ENCODE assay signal across 9 cellular contexts in the genomic region with DNA sequence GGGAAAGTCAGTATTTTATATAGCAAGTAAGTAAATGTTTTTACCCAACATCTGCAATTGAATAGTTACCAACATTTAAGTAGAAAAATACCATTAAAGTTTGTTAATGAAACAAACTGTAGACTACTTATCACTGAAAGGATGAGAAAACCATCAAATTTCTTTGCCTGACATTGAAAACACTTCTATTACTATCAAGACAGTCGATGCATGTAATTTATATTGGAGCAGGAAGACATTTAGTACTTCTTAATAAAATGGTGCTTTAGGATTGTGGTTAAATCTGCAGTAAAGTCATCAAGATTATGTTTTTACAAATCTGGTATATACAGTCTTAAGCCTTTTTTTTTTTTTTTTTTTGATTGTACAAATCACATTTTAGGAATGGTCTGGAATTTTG. TPM values are rescaled to one million over a fixed set of nuclear protein-coding genes. Genes with fewer than 3 reads are reported as not detected.
DNase-seq lines count a peak whose midpoint lies in the region; ATAC-seq, FAIRE-seq and TF ChIP-seq lines count a peak whose summit lies in the region.
"Had no signal": no experiment of that assay in that cellular context is flagged by ENCODE, and none has a peak within 500 bp of the region (broad histone marks: within the 10 kb centered on the region; RNA-seq: fewer than 3 reads in every experiment).

No MANE protein-coding gene starts in this region.

- no peaks in the 10 kb centered on the region for H3K9me1 ChIP-seq in keratinocyte (ENCODE audit: control insufficient read depth, extremely low read depth, insufficient read depth, low read length)

- no peak overlapping the region for H3K23ac ChIP-seq in mesendoderm (ENCODE audit: low read length)

- H3K27ac ChIP-seq in keratinocyte (ENCODE audit: control insufficient read depth, insufficient read depth, low read length) (peak overlapping the region; percentile 96), thyroid gland (peak overlapping the region; percentile 100), mesendoderm (ENCODE audit: low read depth, low read length) (no peak overlapping the region)

- no peak overlapping the region for H3K18ac ChIP-seq in mesendoderm (ENCODE audit: low read length)

- no peak overlapping the region for H3K56ac ChIP-seq in mesendoderm (ENCODE audit: low read length)

- H3K4me2 ChIP-seq in keratinocyte (ENCODE audit: control insufficient read depth, extremely low read depth, insufficient read depth, low read depth, low read length) (peak overlapping the region; percentile 93), mesendoderm (ENCODE audit: low read length) (no peak overlapping the region)

- no peak overlapping the region for H2BK5ac ChIP-seq in mesendoderm (ENCODE audit: low read length)

- H3K9ac ChIP-seq in keratinocyte (ENCODE audit: control insufficient read depth, extremely low read depth, insufficient read depth, low read length) (peak overlapping the region; percentile 96), mesendoderm (ENCODE audit: low read length) (no peak overlapping the region)

- dilution Hi-C loops in keratinocyte (cut with MboI; ENCODE audit: extremely low pct_ligation_motif_present, low sequenced_read_pairs), result no loop called here

- H3K27me3 Mint-ChIP-seq in activated T-cell treated with anti-CD3 and anti-CD28 coated beads, Interleukin-2, amount 50 U/mL, for 24 hours, result no peaks in the 10 kb centered on the region
- H3K27me3 Mint-ChIP-seq in activated naive CD8-positive, alpha-beta T cell treated with anti-CD3 and anti-CD28 coated beads, Interleukin-2, amount 50 U/mL, for 24 hours, result peaks cover 2% of the 10 kb centered on the region

- H3K4ac ChIP-seq in mesendoderm (ENCODE audit: low read depth, low read length), result no peak overlapping the region

- H3K4me3 Mint-ChIP-seq in activated T-cell treated with anti-CD3 and anti-CD28 coated beads, Interleukin-2, amount 50 U/mL, for 24 hours, result peak overlapping the region; percentile 96
- H3K4me3 Mint-ChIP-seq in activated naive CD8-positive, alpha-beta T cell treated with anti-CD3 and anti-CD28 coated beads, Interleukin-2, amount 50 U/mL, for 24 hours, result peak overlapping the region; percentile 94

- no peak overlapping the region for H2AK5ac ChIP-seq in mesendoderm (ENCODE audit: low read length)

- H2BK15ac ChIP-seq in mesendoderm (replicated peaks; ENCODE audit: low read depth), result no peak overlapping the region

- peaks cover 87% of the 10 kb centered on the region for H3K79me2 ChIP-seq in keratinocyte (ENCODE audit: control insufficient read depth, insufficient read depth, low read length)
- peaks cover 56% of the 10 kb centered on the region for H3K79me2 ChIP-seq in mesendoderm (ENCODE audit: control insufficient read depth, insufficient read depth, low read length)

- no peak for ATAC-seq in activated naive CD8-positive, alpha-beta T cell treated with anti-CD3 and anti-CD28 coated beads, Interleukin-2, amount 50 U/mL, for 24 hours
- no peak for ATAC-seq in GM19328 (IDR thresholded peaks at IDR 0.05; ENCODE audit: unreplicated experiment)

- peaks cover 75% of the 10 kb centered on the region for H3K36me3 Mint-ChIP-seq in activated T-cell treated with anti-CD3 and anti-CD28 coated beads, Interleukin-2, amount 50 U/mL, for 24 hours (ENCODE audit: low read depth)
- peaks cover 71% of the 10 kb centered on the region for H3K36me3 Mint-ChIP-seq in activated naive CD8-positive, alpha-beta T cell treated with anti-CD3 and anti-CD28 coated beads, Interleukin-2, amount 50 U/mL, for 24 hours (ENCODE audit: low read depth)

- H3K4me1 ChIP-seq in keratinocyte (ENCODE audit: control insufficient read depth, extremely low read depth, insufficient read depth, low read length) (peaks cover 26% of the 10 kb centered on the region), thyroid gland (peaks cover 20 to 40% of the 10 kb centered on the region in 2 donors), mesendoderm (ENCODE audit: control insufficient read depth, low read depth, low read length) (peaks cover 4% of the 10 kb centered on the region)

- H3K27me3 ChIP-seq in keratinocyte (ENCODE audit: control insufficient read depth, extremely low read depth, insufficient read depth, low read length) (no peaks in the 10 kb centered on the region), thyroid gland (no peaks in the 10 kb centered on the region), mesendoderm (ENCODE audit: insufficient read depth, low read length, poor library complexity) (no peaks in the 10 kb centered on the region)

- TF ChIP-seq CTCF in keratinocyte (optimal IDR thresholded peaks at IDR 0.05 in 1 of 3, IDR thresholded peaks at IDR 0.05 in 1 of 3, conservative IDR thresholded peaks at IDR 0.05 in 1 of 3; ENCODE audit: extremely low read depth in 1 of 3, insufficient read depth in 2 of 3, low read length in 3 of 3) (no peak), thyroid gland (IDR thresholded peaks at IDR 0.05) (no peak)

- no peak for FAIRE-seq in keratinocyte (lab: Jason Lieb, UNC)

- H4K5ac ChIP-seq in mesendoderm (ENCODE audit: low read length), result no peak overlapping the region

- no peak overlapping the region for H2BK120ac ChIP-seq in mesendoderm (ENCODE audit: low read depth, low read length)

- 10 to 21% methylated on average over 1 of the region's 1 CpG for WGBS in thyroid gland, 2 donors
- WGBS in mesendoderm (ENCODE audit: extremely low coverage, insufficient coverage, low lambda C conversion rate), result no CpG with 5 or more reads among the region's 1 CpG

- H3K4me1 Mint-ChIP-seq in activated T-cell treated with anti-CD3 and anti-CD28 coated beads, Interleukin-2, amount 50 U/mL, for 24 hours (ENCODE audit: low read depth), result peaks cover 53% of the 10 kb centered on the region
- H3K4me1 Mint-ChIP-seq in activated naive CD8-positive, alpha-beta T cell treated with anti-CD3 and anti-CD28 coated beads, Interleukin-2, amount 50 U/mL, for 24 hours, result peaks cover 65% of the 10 kb centered on the region

- no peaks in the 10 kb centered on the region for H3K9me3 Mint-ChIP-seq in activated T-cell treated with anti-CD3 and anti-CD28 coated beads, Interleukin-2, amount 50 U/mL, for 24 hours
- H3K9me3 Mint-ChIP-seq in activated naive CD8-positive, alpha-beta T cell treated with anti-CD3 and anti-CD28 coated beads, Interleukin-2, amount 50 U/mL, for 24 hours, result no peaks in the 10 kb centered on the region

- no peak overlapping the region for H2AFZ ChIP-seq in keratinocyte (ENCODE audit: control insufficient read depth, low read length)

- peaks cover 1% of the 10 kb centered on the region for H3K79me1 ChIP-seq in mesendoderm (ENCODE audit: low read length)

- no peaks in the 10 kb centered on the region for H3K9me3 ChIP-seq in keratinocyte (ENCODE audit: control insufficient read depth, low read depth, low read length)
- H3K9me3 ChIP-seq in thyroid gland, result no peaks in the 10 kb centered on the region

- peak overlapping the region; percentile 72 to 97 (median 79) for H3K4me3 ChIP-seq in keratinocyte (ENCODE audit: control insufficient read depth in 2 of 3, extremely low read depth in 1 of 3, insufficient read depth in 2 of 3, low read depth in 1 of 3, low read length in 3 of 3)
- H3K4me3 ChIP-seq in thyroid gland (replicated peaks in 1 of 3), result peak overlapping the region in 2 of 3 donors; percentile 80 to 98
- no peak overlapping the region for H3K4me3 ChIP-seq in mesendoderm (ENCODE audit: low read length)

- DNase-seq in activated T-cell treated with anti-CD3 and anti-CD28 coated beads, Interleukin-2, amount 50 U/mL, for 24 hours, result no peak
- DNase-seq in activated T-cell treated with anti-CD3 and anti-CD28 coated beads, Interleukin-2, amount 50 U/mL, for 1 hour, result no peak
- DNase-seq in activated naive CD8-positive, alpha-beta T cell treated with anti-CD3 and anti-CD28 coated beads, Interleukin-2, amount 50 U/mL, for 24 hours, result no peak
- DNase-seq in keratinocyte (ENCODE audit: low read depth, low spot score) (no peak), thyroid gland (no peak), globus pallidus (ENCODE audit: low spot score) (no peak), mesendoderm (no peak)
- DNase-seq: hypothalamus had no signal

- intact Hi-C loops in thyroid gland (cut with DNase I), result no loop called here

- no peak for TF ChIP-seq POLR2A in thyroid gland (IDR thresholded peaks at IDR 0.05)

- peaks cover 5 to 18% of the 10 kb centered on the region in 2 experiments for H3K36me3 ChIP-seq in keratinocyte (ENCODE audit: control insufficient read depth in 2 of 2, extremely low read depth in 1 of 2, insufficient read depth in 2 of 2, low read length in 2 of 2)
- peaks cover 9 to 23% of the 10 kb centered on the region in 2 donors for H3K36me3 ChIP-seq in thyroid gland
- peaks cover 2% of the 10 kb centered on the region for H3K36me3 ChIP-seq in mesendoderm (ENCODE audit: control insufficient read depth, insufficient read depth, low read length)

- no peak overlapping the region for H4K8ac ChIP-seq in mesendoderm (ENCODE audit: low read depth, low read length)

- H4K20me1 ChIP-seq in keratinocyte (ENCODE audit: control insufficient read depth, extremely low read depth, insufficient read depth, low read length), result no peaks in the 10 kb centered on the region

- H3K27ac Mint-ChIP-seq in activated T-cell treated with anti-CD3 and anti-CD28 coated beads, Interleukin-2, amount 50 U/mL, for 24 hours, result peak overlapping the region; percentile 97
- peak overlapping the region; percentile 83 for H3K27ac Mint-ChIP-seq in activated naive CD8-positive, alpha-beta T cell treated with anti-CD3 and anti-CD28 coated beads, Interleukin-2, amount 50 U/mL, for 24 hours

RNA-seq across cellular contexts. Expression of gene CHD2, which starts 13.9 kb away (rescaled TPM):
- 35.3 to 62.0 TPM (median 50.8 TPM) in 3 replicates for polyA plus RNA-seq in keratinocyte
- 361 TPM for polyA plus RNA-seq in keratinocyte (2011; ENCODE audit: low read depth)
- polyA plus RNA-seq in keratinocyte (2011; cell fraction: cytosol; rRNA removed), result 35.2 and 40.9 TPM in 2 replicates
- polyA plus RNA-seq in keratinocyte (2011; cell fraction: nucleus; rRNA removed), result 193 and 213 TPM in 2 replicates
- 30.4 and 63.0 TPM in 2 replicates for polyA plus RNA-seq in keratinocyte (2012; ENCODE audit: low replicate concordance)
- 64.5 to 125 TPM (median 70.1 TPM) in 3 replicates for polyA minus RNA-seq in keratinocyte
- polyA minus RNA-seq in keratinocyte (2011; cell fraction: cytosol; rRNA and poly(A)+ RNA removed), result 31.3 TPM
- 143 and 290 TPM in 2 replicates for polyA minus RNA-seq in keratinocyte (2011; cell fraction: nucleus; rRNA and poly(A)+ RNA removed)
- 100 to 1,000 TPM; 149 to 299 (median 213) TPM for total RNA-seq in thyroid gland
- polyA plus RNA-seq in mesendoderm (2013, experiment 1 of 2), result 46.2 TPM
- polyA plus RNA-seq in mesendoderm (2013, experiment 2 of 2), result 51.0 TPM
